16 cellular contexts compared by ENCODE assay signal in genomic region chr6:610882-611281, GRCh38. TPM values are rescaled to one million over a fixed set of nuclear protein-coding genes. Genes with fewer than 3 reads are reported as not detected.
A peak's percentile ranks its signal among the peaks of the same experiment; 100 is the strongest.
DNase-seq lines count a peak whose midpoint lies in the region; ATAC-seq and TF ChIP-seq lines count a peak whose summit lies in the region.
"Had no signal": no experiment of that assay in that cellular context is flagged by ENCODE, and none has a peak within 500 bp of the region (broad histone marks: within the 10 kb centered on the region; RNA-seq: fewer than 3 reads in every experiment).

No MANE protein-coding gene starts in this region.

- peak overlapping the region in 5 of 11 experiments; percentile 5 to 44 (median 29); a peak in 6 of 22 replicates for H3K27ac ChIP-seq in BLaER1 treated with 17β-estradiol and CSF1 and Interleukin-3, amounts not matched to agents 10 nM and 100 nM
- H3K27ac ChIP-seq in CD8-positive, alpha-beta T cell (ENCODE audit: low read depth, low read length): no peak overlapping the region
- H3K27ac ChIP-seq in SJSA1 (0 out of 2 replicates have a peak overlapping the region, but pooled peaks have one; percentile 4), substantia nigra (ENCODE audit: low read depth, low read length, poor library complexity, severe bottlenecking) (no peak overlapping the region)
- H3K27ac ChIP-seq: cardiac muscle cell, tibial nerve had no signal

- intact Hi-C loops in CD8-positive, alpha-beta T cell (cut with DNase I, micrococcal nuclease): no loop called here

- H4K20me1 ChIP-seq in BLaER1 treated with 17β-estradiol and CSF1 and Interleukin-3, amounts not matched to agents 10 nM and 100 nM: peaks cover 0 to 5% (median 0%) of the 10 kb centered on the region in 11 experiments; a peak in 4 of 22 replicates

- no peak for TF ChIP-seq CTCF in CD8-positive, alpha-beta T cell (IDR thresholded peaks at IDR 0.05)

- no peaks in the 10 kb centered on the region for H3K4me1 Mint-ChIP-seq in CD8-positive, alpha-beta T cell (ENCODE audit: low read depth)

- DNase-seq in CD8-positive, alpha-beta T cell: no peak
- DNase-seq in SJSA1 (ENCODE audit: low read depth in 1 of 2, low spot score in 2 of 2) (no peak), fibroblast of gingiva (ENCODE audit: low read depth) (peak; percentile 14), substantia nigra (lab: John Stamatoyannopoulos, UW) (no peak), kidney glomerular epithelial cell (lab: John Stamatoyannopoulos, UW) (no peak), LoVo (ENCODE audit: low spot score) (no peak)
- DNase-seq: activated CD4-positive, alpha-beta T cell treated with anti-CD3 and anti-CD28 coated beads for 4 hours; activated naive CD8-positive, alpha-beta T cell treated with anti-CD3 and anti-CD28 coated beads for 36 hours; C1 segment of cervical spinal cord; effector CD8-positive, alpha-beta T cell; midbrain; NCI-H187; NCI-H510A treated with DMSO at 0.1 percent for 48 hours had no signal

- no peak overlapping the region for H3K9ac ChIP-seq in BLaER1 treated with 17β-estradiol and CSF1 and Interleukin-3, amounts not matched to agents 10 nM and 100 nM

- H3K36me3 ChIP-seq in BLaER1 treated with 17β-estradiol and CSF1 and Interleukin-3, amounts not matched to agents 10 nM and 100 nM: peaks cover 22 to 68% (median 30%) of the 10 kb centered on the region in 11 experiments
- H3K36me3 ChIP-seq in CD8-positive, alpha-beta T cell (ENCODE audit: insufficient read depth, low read length): peaks cover 12% of the 10 kb centered on the region
- H3K36me3 ChIP-seq in SJSA1: peaks cover 64% of the 10 kb centered on the region

- peaks cover 9 to 30% (median 19%) of the 10 kb centered on the region in 10 experiments for H3K4me1 ChIP-seq in BLaER1 treated with 17β-estradiol and CSF1 and Interleukin-3, amounts not matched to agents 10 nM and 100 nM
- no peaks in the 10 kb centered on the region for H3K4me1 ChIP-seq in CD8-positive, alpha-beta T cell (ENCODE audit: insufficient read depth, low read length)
- H3K4me1 ChIP-seq in SJSA1 (replicated peaks): no peaks in the 10 kb centered on the region

- peaks cover 81% of the 10 kb centered on the region for H3K36me3 Mint-ChIP-seq in CD8-positive, alpha-beta T cell

- CTCF ChIA-PET in CD8-positive, alpha-beta T cell (lab: Charles Lee): interaction anchor here (0.7 kb wide), 1 partner anchor 17 kb away, joined by 3 read pairs; no protein-coding TSS in a partner anchor

- no peaks in the 10 kb centered on the region for H3K27me3 Mint-ChIP-seq in CD8-positive, alpha-beta T cell (ENCODE audit: low read depth)
- H3K27me3 Mint-ChIP-seq: activated naive CD8-positive, alpha-beta T cell treated with anti-CD3 and anti-CD28 coated beads for 36 hours had no signal

- H3K27me3 ChIP-seq in BLaER1 treated with 17β-estradiol and CSF1 and Interleukin-3, amounts not matched to agents 10 nM and 100 nM: no peaks in the 10 kb centered on the region
- H3K27me3 ChIP-seq in CD8-positive, alpha-beta T cell (ENCODE audit: insufficient read depth, low read length): no peaks in the 10 kb centered on the region
- no peaks in the 10 kb centered on the region for H3K27me3 ChIP-seq in SJSA1 (replicated peaks)
- H3K27me3 ChIP-seq: cardiac muscle cell, tibial nerve had no signal

- H3K27ac Mint-ChIP-seq in CD8-positive, alpha-beta T cell: peak overlapping the region; percentile 41
- H3K27ac Mint-ChIP-seq: activated naive CD8-positive, alpha-beta T cell treated with anti-CD3 and anti-CD28 coated beads for 36 hours had no signal

- H3K4me3 ChIP-seq in BLaER1 treated with 17β-estradiol and CSF1 and Interleukin-3, amounts not matched to agents 10 nM and 100 nM: no peak overlapping the region
- no peak overlapping the region for H3K4me3 ChIP-seq in CD8-positive, alpha-beta T cell (ENCODE audit: low read depth, low read length)
- no peak overlapping the region for H3K4me3 ChIP-seq in SJSA1
- H3K4me3 ChIP-seq: cardiac muscle cell, tibial nerve had no signal

- POLR2A ChIA-PET in CD8-positive, alpha-beta T cell (lab: Charles Lee): no interaction called here

- H3K4me3 Mint-ChIP-seq in CD8-positive, alpha-beta T cell: no peak overlapping the region
- H3K4me3 Mint-ChIP-seq: activated naive CD8-positive, alpha-beta T cell treated with anti-CD3 and anti-CD28 coated beads for 36 hours had no signal

- H3K9me3 Mint-ChIP-seq in CD8-positive, alpha-beta T cell: no peaks in the 10 kb centered on the region
- H3K9me3 Mint-ChIP-seq: activated naive CD8-positive, alpha-beta T cell treated with anti-CD3 and anti-CD28 coated beads for 36 hours had no signal

- H3K4me2 ChIP-seq in BLaER1 treated with 17β-estradiol and CSF1 and Interleukin-3, amounts not matched to agents 10 nM and 100 nM: peak overlapping the region; percentile 18 to 73 (median 61)

- 0 out of 22 replicates have a peak, but pooled peaks cover 0 to 12% (median 0%) of the 10 kb centered on the region in 11 experiments for H3K9me3 ChIP-seq in BLaER1 treated with 17β-estradiol and CSF1 and Interleukin-3, amounts not matched to agents 10 nM and 100 nM (replicated peaks in 1 of 11)
- no peaks in the 10 kb centered on the region for H3K9me3 ChIP-seq in CD8-positive, alpha-beta T cell (ENCODE audit: low read length)
- no peaks in the 10 kb centered on the region for H3K9me3 ChIP-seq in SJSA1 (replicated peaks)
- H3K9me3 ChIP-seq: tibial nerve had no signal

- ATAC-seq in CD8-positive, alpha-beta T cell: no peak

RNA-seq across cellular contexts. Expression of gene HUS1B, which starts 46.0 kb away (rescaled TPM):
- total RNA-seq in CD8-positive, alpha-beta T cell: 1 to 10 TPM; 2.8 to 4.5 TPM
- total RNA-seq in SJSA1 (2014; rRNA removed; shearing (Covaris generic)): 3.3 TPM in 1 of 2 replicates, not detected in the other
